8 cellular contexts compared by ENCODE assay signal in the genomic region with DNA sequence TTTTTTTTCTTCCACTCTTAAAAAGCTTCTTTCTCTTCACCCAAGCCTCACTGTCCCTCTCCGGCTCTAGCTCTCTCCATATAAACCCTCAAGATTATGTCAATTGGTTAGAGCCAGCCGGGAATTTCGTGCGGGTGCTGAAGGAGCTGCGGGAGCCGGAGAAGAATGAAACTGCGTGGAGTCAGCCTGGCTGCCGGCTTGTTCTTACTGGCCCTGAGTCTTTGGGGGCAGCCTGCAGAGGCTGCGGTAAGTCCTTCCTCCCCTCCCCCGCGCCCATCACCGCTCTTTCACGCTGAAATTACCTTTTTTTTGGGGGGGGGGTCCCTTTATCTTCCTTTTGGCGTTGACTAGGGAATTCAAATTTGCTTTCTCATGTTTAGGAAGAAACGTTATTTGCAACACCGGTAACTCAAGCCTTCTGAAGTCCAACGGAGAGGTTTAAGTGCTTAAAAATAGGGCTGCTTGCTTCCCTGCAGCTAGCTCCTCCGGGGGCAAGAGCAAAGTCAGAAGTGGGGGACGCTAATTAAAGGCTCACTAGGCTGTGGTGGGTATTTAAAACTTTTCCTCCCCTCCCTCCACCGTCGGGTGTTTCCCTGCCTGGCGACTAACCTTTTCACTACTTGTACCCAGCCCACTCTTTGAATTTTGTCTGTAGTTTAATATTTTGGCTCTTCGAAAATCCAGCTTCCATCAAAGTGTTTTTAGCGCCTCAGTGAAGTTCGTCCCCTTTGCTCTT. TPM values are rescaled to one million over a fixed set of nuclear protein-coding genes. Genes with fewer than 3 reads are reported as not detected.
A peak's percentile ranks its signal among the peaks of the same experiment; 100 is the strongest.
DNase-seq lines count a peak whose midpoint lies in the region; ATAC-seq, FAIRE-seq and TF ChIP-seq lines count a peak whose summit lies in the region.

No MANE protein-coding gene starts in this region.

- H3K4me3 Mint-ChIP-seq in activated CD4-positive, alpha-beta T cell treated with anti-CD3 and anti-CD28 coated beads, Interleukin-2, amount 10 ng/mL, durations not matched to agents 7 days and 5 days, result peak overlapping the region; percentile 7

- SMC1A ChIA-PET in GM12878 (lab: Charles Lee; ENCODE audit: uncharacterized antibody, unreplicated experiment), result interaction anchor here (1.0 kb wide), 1 partner anchor 117 kb away, joined by 3 read pairs; no protein-coding TSS in a partner anchor

- BruUV-seq in GM12878 (replicated peaks; lab: Mats Ljungman, UMichigan), result no TSS peak

- no peaks in the 10 kb centered on the region for H3K4me1 Mint-ChIP-seq in activated CD4-positive, alpha-beta T cell treated with anti-CD3 and anti-CD28 coated beads, Interleukin-2, amount 10 ng/mL, durations not matched to agents 7 days and 5 days

- H4K20me1 ChIP-seq in GM12878 (ENCODE audit: control insufficient read depth, insufficient read depth), result no peaks in the 10 kb centered on the region

- TF ChIP-seq POLR2A in GM12878 (IDR thresholded peaks at IDR 0.05; ENCODE audit: low read depth, low read length) (no peak), transverse colon (IDR thresholded peaks at IDR 0.05) (no peak)

- RAD21 ChIA-PET in GM12878 (lab: Charles Lee; ENCODE audit: unreplicated experiment), result no interaction called here

- H3K4me2 ChIP-seq in GM12878 (ENCODE audit: control insufficient read depth, insufficient read depth), result 0 out of 2 replicates have a peak overlapping the region, but pooled peaks have one; percentile 3

- TF ChIP-seq RAD21 in GM12878 (IDR thresholded peaks at IDR 0.05; ENCODE audit: insufficient read depth, low read depth, low read length), result no peak

- in situ Hi-C loops in GM12878 (cut with MboI) (no loop called here), transverse colon (cut with MboI; ENCODE audit: low pct_ligation_motif_present in 1 of 4, low pct_unique_long_range_greater_than_20kb in 1 of 4, low sequenced_read_pairs in 3 of 4) (no loop called here)

- no peak overlapping the region for H3K27ac ChIP-seq in GM12878 (ENCODE audit: control insufficient read depth, insufficient read depth)
- H3K27ac ChIP-seq in transverse colon, result peak overlapping the region in 1 of 4 donors; percentile 31

- H3K27me3 ChIP-seq in GM12878 (replicated peaks in 1 of 2; ENCODE audit: control insufficient read depth in 2 of 2, insufficient read depth in 2 of 2, low read length in 1 of 2), result peaks cover 2 to 3% of the 10 kb centered on the region in 2 experiments; a peak in 2 of 4 replicates
- peaks cover 5% of the 10 kb centered on the region for H3K27me3 ChIP-seq in kidney epithelial cell (ENCODE audit: control insufficient read depth, insufficient read depth, low read length)
- H3K27me3 ChIP-seq in transverse colon, result peaks cover 12% of the 10 kb centered on the region

- no peaks in the 10 kb centered on the region for H3K9me3 ChIP-seq in GM12878 (replicated peaks; ENCODE audit: control insufficient read depth, insufficient read depth, low read length)
- no peaks in the 10 kb centered on the region for H3K9me3 ChIP-seq in transverse colon

- peaks cover 32% of the 10 kb centered on the region for H3K27me3 Mint-ChIP-seq in activated CD4-positive, alpha-beta T cell treated with anti-CD3 and anti-CD28 coated beads, Interleukin-2, amount 10 ng/mL, durations not matched to agents 7 days and 5 days

- intact Hi-C loops in GM12878 (cut with micrococcal nuclease; ENCODE audit: unreplicated experiment), result no loop called here
- intact Hi-C loops in transverse colon (cut with DNase I; ENCODE audit: low total_unique reads), result no loop called here

- CTCF ChIA-PET in activated CD4-positive, alpha-beta T cell treated with anti-CD3 and anti-CD28 coated beads, Interleukin-2, amount 10 ng/mL, durations not matched to agents 7 days and 5 days (lab: Charles Lee), result no interaction called here
- CTCF ChIA-PET in GM12878 (lab: Yijun Ruan, JAX), result no interaction called here

- H3K9me3 Mint-ChIP-seq in activated CD4-positive, alpha-beta T cell treated with anti-CD3 and anti-CD28 coated beads, Interleukin-2, amount 10 ng/mL, durations not matched to agents 7 days and 5 days, result no peaks in the 10 kb centered on the region

- H3K4me1 ChIP-seq in GM12878 (ENCODE audit: control insufficient read depth, insufficient read depth, low read length) (no peaks in the 10 kb centered on the region), transverse colon (no peaks in the 10 kb centered on the region)

- H3K4me3 ChIP-seq in GM12878 (no peak overlapping the region), kidney epithelial cell (ENCODE audit: low read depth, low read length) (peak overlapping the region; percentile 60), transverse colon (peak overlapping the region in 3 of 4 donors; percentile 31 to 49 (median 39))

- FAIRE-seq in GM12878 (lab: Jason Lieb, UNC), result no peak

- H3K36me3 ChIP-seq in GM12878 (ENCODE audit: control insufficient read depth in 2 of 2, insufficient read depth in 2 of 2, low read length in 1 of 2) (no peaks in the 10 kb centered on the region), kidney epithelial cell (ENCODE audit: control insufficient read depth, insufficient read depth, low read length) (no peaks in the 10 kb centered on the region), transverse colon (no peaks in the 10 kb centered on the region)

- no peak overlapping the region for H2AFZ ChIP-seq in GM12878 (ENCODE audit: control insufficient read depth, low read depth, low read length)

- POLR2A ChIA-PET in activated CD4-positive, alpha-beta T cell treated with anti-CD3 and anti-CD28 coated beads, Interleukin-2, amount 10 ng/mL, durations not matched to agents 7 days and 5 days (lab: Charles Lee), result no interaction called here
- POLR2A ChIA-PET in GM12878 (lab: Charles Lee), result no interaction called here

- no peak overlapping the region for H3K27ac Mint-ChIP-seq in activated CD4-positive, alpha-beta T cell treated with anti-CD3 and anti-CD28 coated beads, Interleukin-2, amount 10 ng/mL, durations not matched to agents 7 days and 5 days

- TF ChIP-seq CTCF in GM12878 (IDR thresholded peaks at IDR 0.05 in 2 of 3, conservative IDR thresholded peaks at IDR 0.05 in 1 of 3; ENCODE audit: control insufficient read depth in 2 of 3, extremely low read depth in 1 of 3, insufficient read depth in 1 of 3, low read depth in 3 of 3, low read length in 3 of 3) (no peak), kidney epithelial cell (IDR thresholded peaks at IDR 0.05; ENCODE audit: insufficient read depth, low read length, poor library complexity, severe bottlenecking) (no peak), transverse colon (IDR thresholded peaks at IDR 0.05) (no peak)

- no peaks in the 10 kb centered on the region for H3K36me3 Mint-ChIP-seq in activated CD4-positive, alpha-beta T cell treated with anti-CD3 and anti-CD28 coated beads, Interleukin-2, amount 10 ng/mL, durations not matched to agents 7 days and 5 days (ENCODE audit: low read depth)

- H3K9ac ChIP-seq in GM12878 (ENCODE audit: control insufficient read depth, insufficient read depth, low read length), result no peak overlapping the region

- TF ChIP-seq EP300 in GM12878 (IDR thresholded peaks at IDR 0.05; ENCODE audit: borderline replicate concordance in 1 of 2, control insufficient read depth in 1 of 2, low read depth in 2 of 2, low read length in 2 of 2), result no peak
- TF ChIP-seq EP300 in transverse colon (IDR thresholded peaks at IDR 0.05; ENCODE audit: low read depth), result no peak

- DNase-seq in activated CD4-positive, alpha-beta T cell treated with anti-CD3 and anti-CD28 coated beads, Interleukin-2, amount 10 ng/mL, durations not matched to agents 7 days and 5 days, result no peak
- no peak for DNase-seq in activated CD4-positive, alpha-beta T cell treated with anti-CD3 and anti-CD28 coated beads, Interleukin-2, amount 50 U/mL, for 4 hours
- DNase-seq in GM12878 (ENCODE audit: low read depth, low spot score), result no peak
- DNase-seq in kidney epithelial cell (ENCODE audit: low read depth), result no peak
- DNase-seq in transverse colon, result no peak
- no peak for DNase-seq in T-helper 2 cell
- DNase-seq in stimulated activated CD4-positive, alpha-beta T cell treated with anti-CD3 and anti-CD28 coated beads, Interleukin-2, amount 100 ng/mL, for 48 hours, result no peak
- no peak for DNase-seq in NCI-H187 treated with DMSO at 0.1 percent for 48 hours (lab: John Stamatoyannopoulos, UW)

- H3K79me2 ChIP-seq in GM12878 (ENCODE audit: control insufficient read depth, insufficient read depth, low read length), result no peaks in the 10 kb centered on the region

- WGBS in GM12878 (ENCODE audit: insufficient coverage, insufficient replicate concordance, low lambda C conversion rate, missing lambda C conversion rate), result 27% methylated on average over 25 of the region's 25 CpGs
- 8 to 20% methylated on average over 2 to 25 of the region's 25 CpGs for WGBS in transverse colon (ENCODE audit: low coverage in 1 of 2), 2 donors

- no peak for ATAC-seq in GM12878

RNA-seq across cellular contexts. Expression of gene COL4A5, which starts 0.5 kb away (rescaled TPM):
- not detected for total RNA-seq in activated CD4-positive, alpha-beta T cell treated with anti-CD3 and anti-CD28 coated beads, Interleukin-2, amount 10 ng/mL, durations not matched to agents 7 days and 5 days
- 0.69 TPM in 1 of 2 replicates, not detected in the other for total RNA-seq in GM12878 (2013; cell fraction: nucleolus; rRNA removed)
- 0.87 and 1.2 TPM in 2 replicates for total RNA-seq in GM12878 (2014; rRNA removed)
- total RNA-seq in GM12878 (2014; rRNA removed; fragmentation: Illumina TruSeq; extraction: Trizol), result 0.18 and 0.51 TPM in 2 replicates
- total RNA-seq in GM12878 (2021), result 0.45 and 0.51 TPM in 2 replicates
- not detected for polyA plus RNA-seq in GM12878 (2011; ENCODE audit: low read depth)
- 2.8 TPM in 2 replicates for polyA plus RNA-seq in GM12878 (2011; rRNA removed)
- polyA plus RNA-seq in GM12878 (2011; cell fraction: cytosol; rRNA removed), result 2.3 and 2.4 TPM in 2 replicates
- polyA plus RNA-seq in GM12878 (2011; cell fraction: nucleus; rRNA removed), result 15.0 and 20.0 TPM in 2 replicates
- polyA plus RNA-seq in GM12878 (2012), result not detected in 2 replicates
- 0.38 and 0.67 TPM in 2 replicates for polyA plus RNA-seq in GM12878 (2014; fragmentation: Illumina TruSeq; extraction: Trizol)
- under 1 TPM in 1 of 2 experiments, not detected in 1; 0.22 TPM for polyA plus RNA-seq in GM12878 (2014; fragmentation: Nextera tagmentation; extraction: Ambion mirVana)
- 0.44 and 1.2 TPM in 2 replicates for polyA plus RNA-seq in GM12878 (2014; rRNA removed)
- under 1 TPM; 0.13 to 0.16 TPM for polyA plus RNA-seq in GM12878 (2016; fragmentation: Nextera tagmentation; extraction: Ambion mirVana)
- 3.7 and 6.4 TPM in 2 replicates for polyA minus RNA-seq in GM12878 (2011; rRNA and poly(A)+ RNA removed)
- 0.80 and 1.4 TPM in 2 replicates for polyA minus RNA-seq in GM12878 (2011; cell fraction: cytosol; rRNA and poly(A)+ RNA removed)
- 3.7 and 11.1 TPM in 2 replicates for polyA minus RNA-seq in GM12878 (2011; cell fraction: nucleus; rRNA and poly(A)+ RNA removed)
- 17.8 and 23.8 TPM in 2 replicates for total RNA-seq in kidney epithelial cell
- total RNA-seq in transverse colon, result 1 to 10 TPM in 3 of 4 donors, under 1 TPM in 1; 0.75 to 8.1 (median 2.8) TPM

RNA-seq across cellular contexts. Expression of gene COL4A6, which starts 1.9 kb away (rescaled TPM):
- not detected for total RNA-seq in activated CD4-positive, alpha-beta T cell treated with anti-CD3 and anti-CD28 coated beads, Interleukin-2, amount 10 ng/mL, durations not matched to agents 7 days and 5 days
- 0.56 TPM in 1 of 2 replicates, not detected in the other for total RNA-seq in GM12878 (2013; cell fraction: nucleolus; rRNA removed)
- total RNA-seq in GM12878 (2014; rRNA removed) (not detected in 2 replicates), GM12878 (2014; rRNA removed; fragmentation: Illumina TruSeq; extraction: Trizol) (0.04 and 0.05 TPM in 2 replicates), GM12878 (2021) (0.08 and 0.10 TPM in 2 replicates), kidney epithelial cell (1.2 and 1.8 TPM in 2 replicates), transverse colon (under 1 TPM; 0.32 to 0.75 (median 0.57) TPM)
- polyA plus RNA-seq in GM12878 (2011; ENCODE audit: low read depth), result not detected
- polyA plus RNA-seq in GM12878 (2011; rRNA removed) (0.56 and 0.66 TPM in 2 replicates), GM12878 (2014; fragmentation: Illumina TruSeq; extraction: Trizol) (0.03 TPM in 1 of 2 replicates, not detected in the other), GM12878 (2014; fragmentation: Nextera tagmentation; extraction: Ambion mirVana) (under 1 TPM; 0.02 to 0.21 TPM), GM12878 (2014; rRNA removed) (0.01 and 0.05 TPM in 2 replicates), GM12878 (2016; fragmentation: Nextera tagmentation; extraction: Ambion mirVana) (not detected)
- polyA plus RNA-seq in GM12878 (2011; cell fraction: cytosol; rRNA removed), result 0.42 and 0.52 TPM in 2 replicates
- 2.8 and 3.4 TPM in 2 replicates for polyA plus RNA-seq in GM12878 (2011; cell fraction: nucleus; rRNA removed)
- not detected in 2 replicates for polyA plus RNA-seq in GM12878 (2012)
- 0.57 and 0.66 TPM in 2 replicates for polyA minus RNA-seq in GM12878 (2011; rRNA and poly(A)+ RNA removed)
- polyA minus RNA-seq in GM12878 (2011; cell fraction: cytosol; rRNA and poly(A)+ RNA removed), result 0.27 and 1.6 TPM in 2 replicates
- polyA minus RNA-seq in GM12878 (2011; cell fraction: nucleus; rRNA and poly(A)+ RNA removed), result 1.1 and 2.5 TPM in 2 replicates
